Comparison of ENCODE assay signal across 24 cellular contexts in genomic region chr7:158891922-158892321, GRCh38. TPM values are rescaled to one million over a fixed set of nuclear protein-coding genes. Genes with fewer than 3 reads are reported as not detected.
A peak's percentile ranks its signal among the peaks of the same experiment; 100 is the strongest.
DNase-seq lines count a peak whose midpoint lies in the region; ATAC-seq and TF ChIP-seq lines count a peak whose summit lies in the region.
"Had no signal": no experiment of that assay in that cellular context is flagged by ENCODE, and none has a peak within 500 bp of the region (broad histone marks: within the 10 kb centered on the region; RNA-seq: fewer than 3 reads in every experiment).

No MANE protein-coding gene starts in this region.

- peak overlapping the region; percentile 29 for H3K27ac Mint-ChIP-seq in T-helper 17 cell
- H3K27ac Mint-ChIP-seq in neural crest cell (ENCODE audit: unreplicated experiment), result peak overlapping the region; percentile 32
- H3K27ac Mint-ChIP-seq: CD14-positive monocyte; CD4-positive, CD25-positive, alpha-beta regulatory T cell had no signal

- H3K4me1 Mint-ChIP-seq in T-helper 17 cell (no peaks in the 10 kb centered on the region), neural crest cell (no peaks in the 10 kb centered on the region)
- H3K4me1 Mint-ChIP-seq: CD14-positive monocyte; CD4-positive, alpha-beta memory T cell; CD8-positive, alpha-beta memory T cell had no signal

- no peak overlapping the region for H3K4me3 Mint-ChIP-seq in T-helper 17 cell
- no peak overlapping the region for H3K4me3 Mint-ChIP-seq in neural crest cell
- H3K4me3 Mint-ChIP-seq: CD14-positive monocyte; CD4-positive, alpha-beta memory T cell; CD4-positive, CD25-positive, alpha-beta regulatory T cell had no signal

- H3K36me3 ChIP-seq in right lobe of liver (no peaks in the 10 kb centered on the region), psoas muscle (ENCODE audit: insufficient read depth in 1 of 2, low read depth in 1 of 2) (peaks cover 0 to 78% of the 10 kb centered on the region in 2 donors)

- peaks cover 5% of the 10 kb centered on the region for H3K9me3 Mint-ChIP-seq in neural crest cell
- H3K9me3 Mint-ChIP-seq: CD8-positive, alpha-beta memory T cell had no signal

- no peak for TF ChIP-seq CTCF in LNCaP clone FGC (IDR thresholded peaks at IDR 0.05; ENCODE audit: control insufficient read depth, extremely low read depth, insufficient read depth)
- no peak for TF ChIP-seq CTCF in right lobe of liver (IDR thresholded peaks at IDR 0.05)
- TF ChIP-seq CTCF in neural crest cell (conservative IDR thresholded peaks at IDR 0.05), result no peak
- TF ChIP-seq CTCF in psoas muscle (IDR thresholded peaks at IDR 0.05), result no peak

- H3K36me3 Mint-ChIP-seq in T-helper 17 cell (ENCODE audit: low read depth) (peaks cover 16% of the 10 kb centered on the region), neural crest cell (ENCODE audit: low read depth) (peaks cover 33% of the 10 kb centered on the region)

- H3K27ac ChIP-seq in right lobe of liver (no peak overlapping the region), psoas muscle (no peak overlapping the region)
- H3K27ac ChIP-seq: BLaER1 had no signal

- H3K9me3 ChIP-seq in T-helper 17 cell (ENCODE audit: control insufficient read depth, low read length, poor library complexity, severe bottlenecking) (no peaks in the 10 kb centered on the region), right lobe of liver (no peaks in the 10 kb centered on the region), psoas muscle (no peaks in the 10 kb centered on the region)
- H3K9me3 ChIP-seq: BE2C had no signal

- intact Hi-C loops in right lobe of liver (cut with DNase I), result no loop called here
- intact Hi-C loops in psoas muscle (cut with DNase I), result no loop called here

- DNase-seq in LNCaP clone FGC (ENCODE audit: low read depth) (peak; percentile 37), T-helper 17 cell (no peak), right lobe of liver (peak; percentile 62 to 70 (median 66)), neural crest cell (ENCODE audit: low read depth, low spot score) (no peak), psoas muscle (no peak), NCI-H774 (lab: John Stamatoyannopoulos, UW) (no peak)
- DNase-seq: 8988T; ACHN; BE2C; C1 segment of cervical spinal cord; CD4-positive, alpha-beta memory T cell; CD4-positive, CD25-positive, alpha-beta regulatory T cell; CD8-positive, alpha-beta memory T cell; COR-L47; DMS 273 treated with DMSO at 0.1 percent for 48 hours; DMS153; DMS53; DMS79; DND-41; EL; GDM1 had no signal

- TF ChIP-seq POLR2A in right lobe of liver (IDR thresholded peaks at IDR 0.05), result no peak

- H3K4me3 ChIP-seq in LNCaP clone FGC (ENCODE audit: low read depth, low read length) (no peak overlapping the region), right lobe of liver (no peak overlapping the region), psoas muscle (no peak overlapping the region)
- H3K4me3 ChIP-seq: BLaER1 had no signal

- no peak for ATAC-seq in T-helper 17 cell
- peak; percentile 88 to 97 (median 92) for ATAC-seq in right lobe of liver
- no peak for ATAC-seq in HG03460 (IDR thresholded peaks at IDR 0.05; ENCODE audit: unreplicated experiment)
- no peak for ATAC-seq in psoas muscle

- H3K4me1 ChIP-seq in right lobe of liver (no peaks in the 10 kb centered on the region), psoas muscle (no peaks in the 10 kb centered on the region)
- H3K4me1 ChIP-seq: BE2C, BLaER1 had no signal

- 50% methylated on average over 3 of the region's 10 CpGs for WGBS in right lobe of liver (ENCODE audit: insufficient coverage, low coverage, low lambda C conversion rate, missing lambda C conversion rate)
- 95 to 97% (median 96%) methylated on average over 10 of the region's 10 CpGs for WGBS in psoas muscle, 3 donors

- H3K27me3 ChIP-seq in right lobe of liver (no peaks in the 10 kb centered on the region), psoas muscle (ENCODE audit: insufficient read depth in 3 of 3, low read length in 2 of 3) (no peaks in the 10 kb centered on the region)
- H3K27me3 ChIP-seq: BE2C, BLaER1 had no signal

- no peaks in the 10 kb centered on the region for H3K27me3 Mint-ChIP-seq in T-helper 17 cell
- H3K27me3 Mint-ChIP-seq in neural crest cell (ENCODE audit: low read depth), result no peaks in the 10 kb centered on the region
- H3K27me3 Mint-ChIP-seq: CD4-positive, alpha-beta memory T cell; CD4-positive, CD25-positive, alpha-beta regulatory T cell; CD8-positive, alpha-beta memory T cell had no signal

RNA-seq across cellular contexts. Expression of gene DYNC2I1, which starts 35.6 kb away (rescaled TPM):
- 10 to 100 TPM; 12.4 to 15.0 TPM for total RNA-seq in T-helper 17 cell
- total RNA-seq in right lobe of liver, result 1 to 10 TPM; 3.5 to 6.6 (median 4.6) TPM
- 27.3 and 27.8 TPM in 2 replicates for total RNA-seq in neural crest cell
- 10 to 100 TPM; 11.1 to 23.6 (median 18.2) TPM for total RNA-seq in psoas muscle
- 10 to 100 TPM in 2 of 3 donors, 1 to 10 TPM in 1; 9.7 to 18.1 (median 10.0) TPM for polyA plus RNA-seq in psoas muscle

Comparison
In these comparisons a context has a peak if more than half of its experiments do, and no peak if none do; other contexts are left out.
1. DNase-seq: peak in LNCaP clone FGC (single experiment) and right lobe of liver (3 of 3); none in T-helper 17 cell (0 of 3), neural crest cell (single experiment), psoas muscle (0 of 2) and NCI-H774 (single experiment).
2. ATAC-seq: peak in right lobe of liver (4 of 4); none in T-helper 17 cell (single experiment), HG03460 (single experiment) and psoas muscle (0 of 4).